In the genomic region with DNA sequence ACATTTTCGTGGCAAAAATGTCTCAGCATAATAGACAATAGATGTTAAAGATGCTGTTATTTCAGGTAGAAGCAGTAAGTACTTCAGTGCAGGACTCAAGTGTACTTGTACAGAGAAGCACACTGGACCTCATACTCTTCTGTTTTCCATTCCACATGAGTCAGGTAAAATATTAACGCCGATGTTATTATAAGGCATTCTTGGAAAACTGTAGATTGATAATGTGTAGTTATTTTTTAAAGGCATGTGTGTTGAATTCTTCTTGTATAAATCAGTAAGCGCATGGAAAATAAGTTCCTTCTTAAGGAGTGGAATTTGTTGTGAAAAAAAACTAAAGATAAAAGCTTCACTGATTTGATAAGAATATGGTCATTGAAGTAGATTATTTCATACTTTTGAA, we compare ENCODE assay signal across 28 cellular contexts. TPM values are rescaled to one million over a fixed set of nuclear protein-coding genes. Genes with fewer than 3 reads are reported as not detected.
DNase-seq lines count a peak whose midpoint lies in the region; ATAC-seq, FAIRE-seq and TF ChIP-seq lines count a peak whose summit lies in the region.
"Had no signal": no experiment of that assay in that cellular context is flagged by ENCODE, and none has a peak within 500 bp of the region (broad histone marks: within the 10 kb centered on the region; RNA-seq: fewer than 3 reads in every experiment).

No MANE protein-coding gene starts in this region.

- no peaks in the 10 kb centered on the region for H3K9me3 ChIP-seq in kidney (ENCODE audit: control insufficient read depth in 1 of 2, low read length in 2 of 2)
- H3K9me3 ChIP-seq: BLaER1, SK-N-SH had no signal

- H3K4me1 Mint-ChIP-seq in stimulated activated naive B cell treated with anti-CD40 and anti-IgM and Interleukin-4, amounts not matched to agents 10 μg/mL and 1 μg/mL and 100 μg/mL, for 72 hours = peaks cover 0 to 3% of the 10 kb centered on the region in 2 donors
- H3K4me1 Mint-ChIP-seq: CD4-positive, CD25-positive, alpha-beta regulatory T cell had no signal

- H3K4me3 ChIP-seq in kidney (ENCODE audit: low read length in 2 of 2) = no peak overlapping the region
- H3K4me3 ChIP-seq: BLaER1 had no signal

- peak; percentile 5 for DNase-seq in EH (ENCODE audit: low read depth)
- DNase-seq in astrocyte of the hippocampus (ENCODE audit: low read depth, low spot score) = peak; percentile 2
- DNase-seq in kidney = no peak
- peak; percentile 66 for DNase-seq in renal cortical epithelial cell (ENCODE audit: low read depth)
- no peak for DNase-seq in DMS114 treated with DMSO at 0.1 percent for 48 hours (lab: John Stamatoyannopoulos, UW; ENCODE audit: unreplicated experiment)
- no peak for DNase-seq in NCI-H748 (lab: John Stamatoyannopoulos, UW; ENCODE audit: unreplicated experiment)
- no peak for DNase-seq in stimulated activated naive B cell treated with anti-CD40 and anti-IgM and Interleukin-4, amounts not matched to agents 10 μg/mL and 1 μg/mL and 100 μg/mL, for 72 hours
- DNase-seq: CD4-positive, CD25-positive, alpha-beta regulatory T cell; DMS53; GF-D8; HCEC 1CT; NCI-H1048; NCI-H1436; NCI-H187 treated with DMSO at 0.1 percent for 48 hours; NCI-H2107; NCI-H446; NCI-H524 treated with DMSO at 0.1 percent for 48 hours; NCI-H82; NK-92 treated with Interleukin-12 subunit alpha and Interleukin-12 subunit beta, amount 100 ng/mL, for 24 hours; PC-3; SK-N-SH had no signal

- H3K9ac ChIP-seq in kidney (ENCODE audit: low read length in 2 of 2) = no peak overlapping the region
- H3K9ac ChIP-seq: BLaER1, SK-N-SH had no signal

- no peak for TF ChIP-seq CTCF in kidney (IDR thresholded peaks at IDR 0.05; ENCODE audit: borderline replicate concordance, extremely low read depth, insufficient read depth)

- H3K4me1 ChIP-seq in kidney (ENCODE audit: control insufficient read depth in 1 of 2, insufficient read depth in 1 of 2, low read depth in 1 of 2, low read length in 2 of 2) = no peaks in the 10 kb centered on the region

- H3K4me3 Mint-ChIP-seq in stimulated activated naive B cell treated with anti-CD40 and anti-IgM and Interleukin-4, amounts not matched to agents 10 μg/mL and 1 μg/mL and 100 μg/mL, for 72 hours = no peak overlapping the region
- H3K4me3 Mint-ChIP-seq: CD4-positive, CD25-positive, alpha-beta regulatory T cell had no signal

- intact Hi-C loops in kidney (cut with DNase I) = no loop called here

- H3K9me3 Mint-ChIP-seq in stimulated activated naive B cell treated with anti-CD40 and anti-IgM and Interleukin-4, amounts not matched to agents 10 μg/mL and 1 μg/mL and 100 μg/mL, for 72 hours = no peaks in the 10 kb centered on the region

- peaks cover 0 to 15% of the 10 kb centered on the region in 2 donors for H3K36me3 Mint-ChIP-seq in stimulated activated naive B cell treated with anti-CD40 and anti-IgM and Interleukin-4, amounts not matched to agents 10 μg/mL and 1 μg/mL and 100 μg/mL, for 72 hours

- H3K27ac Mint-ChIP-seq in stimulated activated naive B cell treated with anti-CD40 and anti-IgM and Interleukin-4, amounts not matched to agents 10 μg/mL and 1 μg/mL and 100 μg/mL, for 72 hours = no peak overlapping the region
- H3K27ac Mint-ChIP-seq: CD4-positive, CD25-positive, alpha-beta regulatory T cell had no signal

- no peak for ATAC-seq in stimulated activated naive B cell treated with anti-CD40 and anti-IgM and Interleukin-4, amounts not matched to agents 10 μg/mL and 1 μg/mL and 100 μg/mL, for 72 hours (replicated peaks)
- ATAC-seq in HG03378 (IDR thresholded peaks at IDR 0.05; ENCODE audit: unreplicated experiment) = no peak
- ATAC-seq: PC-3 had no signal

- no peaks in the 10 kb centered on the region for H3K27me3 Mint-ChIP-seq in stimulated activated naive B cell treated with anti-CD40 and anti-IgM and Interleukin-4, amounts not matched to agents 10 μg/mL and 1 μg/mL and 100 μg/mL, for 72 hours
- H3K27me3 Mint-ChIP-seq: CD4-positive, CD25-positive, alpha-beta regulatory T cell had no signal

- H3K36me3 ChIP-seq in kidney (ENCODE audit: control insufficient read depth in 1 of 2, insufficient read depth in 2 of 2, low read length in 2 of 2) = peaks cover 4 to 9% of the 10 kb centered on the region in 2 donors
- H3K36me3 ChIP-seq: BLaER1 had no signal

- FAIRE-seq in kidney (lab: Jason Lieb, UNC) = peak; percentile 35
- FAIRE-seq: D721Med, GM12892, GM19239, H1 had no signal

- H3K27ac ChIP-seq in kidney (ENCODE audit: low read depth in 2 of 2, low read length in 2 of 2) = no peak overlapping the region
- H3K27ac ChIP-seq: BLaER1, HL-60 had no signal

RNA-seq across cellular contexts. Expression of gene DOP1A, which starts 45.8 kb away (rescaled TPM):
- total RNA-seq in kidney = 31.6 TPM
- 5.1 TPM for polyA plus RNA-seq in kidney (ENCODE audit: insufficient read depth, low read depth, low replicate concordance)
- 9.4 and 53.0 TPM in 2 replicates for total RNA-seq in renal cortical epithelial cell

RNA-seq across cellular contexts. Expression of gene UBE3D, which starts 47.6 kb away (rescaled TPM):
- total RNA-seq in kidney = 6.0 TPM
- polyA plus RNA-seq in kidney (ENCODE audit: insufficient read depth, low read depth, low replicate concordance) = 4.8 TPM
- 5.6 and 6.9 TPM in 2 replicates for total RNA-seq in renal cortical epithelial cell

Comparison
In these comparisons a context has a peak if more than half of its experiments do, and no peak if none do; other contexts are left out.
1. DNase-seq: peak in EH (single experiment), astrocyte of the hippocampus (single experiment) and renal cortical epithelial cell (single experiment); none in kidney (single experiment), DMS114 treated with DMSO at 0.1 percent for 48 hours (single experiment), NCI-H748 (single experiment) and stimulated activated naive B cell treated with anti-CD40 and anti-IgM and Interleukin-4, amounts not matched to agents 10 μg/mL and 1 μg/mL and 100 μg/mL, for 72 hours (single experiment).